In the genomic region with DNA sequence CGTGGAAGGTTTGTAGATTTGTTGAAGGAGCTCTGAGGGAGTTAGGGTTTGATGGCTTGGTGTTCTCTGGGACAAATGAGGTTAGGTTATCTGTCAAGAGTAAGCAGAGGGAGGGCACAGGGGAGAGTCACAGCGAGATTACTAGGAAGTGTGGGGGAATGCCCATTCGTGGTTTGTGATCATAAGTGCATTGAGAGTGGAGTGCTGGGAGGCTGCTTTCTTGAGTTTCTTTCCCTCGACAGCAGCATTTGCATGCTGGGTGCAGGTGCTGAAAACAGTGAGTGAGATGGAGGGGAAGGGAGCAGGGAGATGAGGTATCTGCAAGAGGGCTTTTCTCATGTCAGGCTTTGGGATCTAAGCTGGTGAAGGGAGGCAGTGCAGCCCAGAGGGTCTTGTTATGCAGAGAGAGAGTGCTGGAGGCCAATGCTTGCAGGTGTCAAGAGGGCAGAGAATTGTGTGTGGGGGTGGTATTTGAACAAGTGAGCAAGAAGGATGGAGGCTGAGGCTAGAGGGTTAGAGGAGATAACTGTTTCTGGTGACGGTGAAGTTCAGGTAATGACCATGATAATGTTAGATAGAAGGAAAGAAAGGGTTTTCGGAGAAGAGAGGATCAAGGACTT, we compare ENCODE assay signal across 9 cellular contexts. TPM values are rescaled to one million over a fixed set of nuclear protein-coding genes. Genes with fewer than 3 reads are reported as not detected.
A peak's percentile ranks its signal among the peaks of the same experiment; 100 is the strongest.
DNase-seq lines count a peak whose midpoint lies in the region; ATAC-seq, FAIRE-seq and TF ChIP-seq lines count a peak whose summit lies in the region.
"Had no signal": no experiment of that assay in that cellular context is flagged by ENCODE, and none has a peak within 500 bp of the region (broad histone marks: within the 10 kb centered on the region; RNA-seq: fewer than 3 reads in every experiment).

No MANE protein-coding gene starts in this region.

- FAIRE-seq in GM18507 (lab: Jason Lieb, UNC) = peak; percentile 75
- peak; percentile 89 for FAIRE-seq in GM12878 (lab: Jason Lieb, UNC)
- no peak for FAIRE-seq in HTR-8/SVneo (lab: Jason Lieb, UNC)

- H3K9me3 ChIP-seq in GM12878 (replicated peaks; ENCODE audit: control insufficient read depth, insufficient read depth, low read length) = peaks cover 3% of the 10 kb centered on the region; the same call in 2 of the 3 replicates
- no peaks in the 10 kb centered on the region for H3K9me3 ChIP-seq in smooth muscle cell (replicated peaks; ENCODE audit: low read depth)

- RAD21 ChIA-PET in GM12878 (lab: Charles Lee; ENCODE audit: unreplicated experiment) = interaction anchor here (0.9 to 1.5 kb wide), 6 partner anchors 9 to 50 kb away, joined by 3 to 5 read pairs (median 3); partner anchors contain the start of gene RALB

- H3K4me1 ChIP-seq in GM12878 (ENCODE audit: control insufficient read depth, insufficient read depth, low read length) (peaks cover 17% of the 10 kb centered on the region), smooth muscle cell (ENCODE audit: low read depth) (peaks cover 14% of the 10 kb centered on the region)

- no peak for TF ChIP-seq POLR2A in GM12878 (IDR thresholded peaks at IDR 0.05; ENCODE audit: low read depth, low read length)

- H3K27ac ChIP-seq in GM12878 (ENCODE audit: control insufficient read depth, insufficient read depth) (peak overlapping the region; percentile 50), smooth muscle cell (ENCODE audit: low read depth) (no peak overlapping the region)
- H3K27ac ChIP-seq: cardiac muscle cell had no signal

- H3K36me3 ChIP-seq in GM12878 (ENCODE audit: control insufficient read depth in 2 of 2, insufficient read depth in 2 of 2, low read length in 1 of 2) (no peaks in the 10 kb centered on the region), smooth muscle cell (ENCODE audit: low read depth) (no peaks in the 10 kb centered on the region)
- H3K36me3 ChIP-seq: cardiac muscle cell had no signal

- BruUV-seq in GM12878 (replicated peaks; lab: Mats Ljungman, UMichigan) = no TSS peak

- H3K27me3 ChIP-seq in GM12878 (replicated peaks in 1 of 2; ENCODE audit: control insufficient read depth in 2 of 2, insufficient read depth in 2 of 2, low read length in 1 of 2) = no peaks in the 10 kb centered on the region
- H3K27me3 ChIP-seq in smooth muscle cell (ENCODE audit: low read depth) = no peaks in the 10 kb centered on the region
- H3K27me3 ChIP-seq: cardiac muscle cell had no signal

- in situ Hi-C loops in GM12878 (cut with MboI) = no loop called here

- no peak for TF ChIP-seq RAD21 in GM12878 (IDR thresholded peaks at IDR 0.05; ENCODE audit: insufficient read depth, low read depth, low read length)

- intact Hi-C loops in GM12878 (cut with micrococcal nuclease; ENCODE audit: unreplicated experiment) = no loop called here

- peaks cover 3% of the 10 kb centered on the region for H3F3A ChIP-seq in smooth muscle cell (ENCODE audit: low read depth)

- H3K79me2 ChIP-seq in GM12878 (ENCODE audit: control insufficient read depth, insufficient read depth, low read length) (peaks cover 32% of the 10 kb centered on the region), smooth muscle cell (ENCODE audit: low read depth) (peaks cover 73% of the 10 kb centered on the region)

- H4K20me1 ChIP-seq in GM12878 (ENCODE audit: control insufficient read depth, insufficient read depth) (no peaks in the 10 kb centered on the region), smooth muscle cell (ENCODE audit: low read depth) (peaks cover 86% of the 10 kb centered on the region)

- H3K4me3 ChIP-seq in GM12878 (no peak overlapping the region), smooth muscle cell (no peak overlapping the region)
- H3K4me3 ChIP-seq: cardiac muscle cell had no signal

- TF ChIP-seq EP300 in GM12878 (IDR thresholded peaks at IDR 0.05; ENCODE audit: borderline replicate concordance in 1 of 2, control insufficient read depth in 1 of 2, low read depth in 2 of 2, low read length in 2 of 2) = no peak

- peak overlapping the region; percentile 75 for H3K4me2 ChIP-seq in GM12878 (ENCODE audit: control insufficient read depth, insufficient read depth)
- no peak overlapping the region for H3K4me2 ChIP-seq in smooth muscle cell

- SMC1A ChIA-PET in GM12878 (lab: Charles Lee; ENCODE audit: uncharacterized antibody, unreplicated experiment) = interaction anchor here (1.0 to 1.3 kb wide), 6 partner anchors 9 to 52 kb away, joined by 3 to 6 read pairs (median 4); partner anchors contain the start of gene RALB

- 25% methylated on average over 6 of the region's 6 CpGs for WGBS in GM12878 (ENCODE audit: insufficient coverage, insufficient replicate concordance, low lambda C conversion rate, missing lambda C conversion rate)
- WGBS in smooth muscle cell (ENCODE audit: low lambda C conversion rate) = 84% methylated on average over 6 of the region's 6 CpGs

- H2AFZ ChIP-seq in GM12878 (ENCODE audit: control insufficient read depth, low read depth, low read length) = no peak overlapping the region
- H2AFZ ChIP-seq in smooth muscle cell (ENCODE audit: low read depth) = no peak overlapping the region

- no peak overlapping the region for H3K9ac ChIP-seq in GM12878 (ENCODE audit: control insufficient read depth, insufficient read depth, low read length)
- H3K9ac ChIP-seq in smooth muscle cell (ENCODE audit: low read depth) = no peak overlapping the region

- CTCF ChIA-PET in GM12878 (lab: Yijun Ruan, JAX) = interaction anchor here (1.0 kb wide), 1 partner anchor 50 kb away, joined by 3 read pairs; no protein-coding TSS in a partner anchor

- POLR2A ChIA-PET in GM12878 (lab: Charles Lee) = interaction anchor here (1.0 to 1.8 kb wide), 3 partner anchors 22 to 38 kb away, joined by 3 to 5 read pairs (median 4); partner anchors contain the start of gene TMEM185B

- TF ChIP-seq CTCF in GM12878 (IDR thresholded peaks at IDR 0.05 in 2 of 3, conservative IDR thresholded peaks at IDR 0.05 in 1 of 3; ENCODE audit: control insufficient read depth in 2 of 3, extremely low read depth in 1 of 3, insufficient read depth in 1 of 3, low read depth in 3 of 3, low read length in 3 of 3) = no peak
- TF ChIP-seq CTCF in smooth muscle cell (IDR thresholded peaks at IDR 0.05; ENCODE audit: borderline replicate concordance, insufficient read depth, poor library complexity, severe bottlenecking) = no peak

- DNase-seq in GM18507 (ENCODE audit: extremely low spot score, insufficient read length, low read depth) (no peak), GM12878 (ENCODE audit: low read depth, low spot score) (peak; percentile 62), GOT3 (lab: John Stamatoyannopoulos, UW) (no peak), smooth muscle cell (lab: John Stamatoyannopoulos, UW; ENCODE audit: unreplicated experiment) (no peak), SKM-1 treated with dmso at 0.1 percent for 144 hours (lab: John Stamatoyannopoulos, UW; ENCODE audit: unreplicated experiment) (no peak), HTR-8/SVneo (ENCODE audit: insufficient read length, low spot score) (no peak)

- ATAC-seq in GM21390 (IDR thresholded peaks at IDR 0.05; ENCODE audit: unreplicated experiment) = peak; percentile 72
- ATAC-seq in HG03439 (IDR thresholded peaks at IDR 0.05; ENCODE audit: unreplicated experiment) = peak; percentile 87
- ATAC-seq in GM12878 = peak; percentile 83

TF ChIP-seq in GM12878, 131 proteins besides CTCF, POLR2A, EP300 and RAD21 (continues in another document):
- no peak for TF ChIP-seq PAX5 (IDR thresholded peaks at IDR 0.05; ENCODE audit: borderline replicate concordance, low read depth, low read length)
- TF ChIP-seq BMI1 (IDR thresholded peaks at IDR 0.05; ENCODE audit: borderline replicate concordance) = no peak
- TF ChIP-seq CBFB (IDR thresholded peaks at IDR 0.05; ENCODE audit: low read depth) = 0 out of 2 replicates have a peak, but pooled peaks have one; percentile 55
- no peak for TF ChIP-seq SMARCA5 (IDR thresholded peaks at IDR 0.05)
- 0 out of 2 replicates have a peak, but pooled peaks have one; percentile 63 for TF ChIP-seq HDGF (IDR thresholded peaks at IDR 0.05)

RNA-seq across cellular contexts. Expression of gene RALB, which starts 8.8 kb away (rescaled TPM):
- total RNA-seq in GM12878 (2013; cell fraction: nucleolus; rRNA removed) = 11.1 and 12.0 TPM in 2 replicates
- 21.3 and 26.6 TPM in 2 replicates for total RNA-seq in GM12878 (2014; rRNA removed)
- 23.5 and 24.7 TPM in 2 replicates for total RNA-seq in GM12878 (2014; rRNA removed; fragmentation: Illumina TruSeq; extraction: Trizol)
- 21.7 and 22.5 TPM in 2 replicates for total RNA-seq in GM12878 (2021)
- 25.6 TPM for polyA plus RNA-seq in GM12878 (2011; ENCODE audit: low read depth)
- 39.9 and 58.5 TPM in 2 replicates for polyA plus RNA-seq in GM12878 (2011; rRNA removed)
- 23.2 and 27.7 TPM in 2 replicates for polyA plus RNA-seq in GM12878 (2011; cell fraction: cytosol; rRNA removed)
- polyA plus RNA-seq in GM12878 (2011; cell fraction: nucleus; rRNA removed) = 12.5 and 12.6 TPM in 2 replicates
- polyA plus RNA-seq in GM12878 (2012) = 33.2 and 42.0 TPM in 2 replicates
- 36.6 and 40.7 TPM in 2 replicates for polyA plus RNA-seq in GM12878 (2014; fragmentation: Illumina TruSeq; extraction: Trizol)
- polyA plus RNA-seq in GM12878 (2014; fragmentation: Nextera tagmentation; extraction: Ambion mirVana) = 10 to 100 TPM in 1 of 2 experiments, 1 to 10 TPM in 1; 8.3 to 15.9 TPM
- polyA plus RNA-seq in GM12878 (2014; rRNA removed) = 18.6 and 23.6 TPM in 2 replicates
- 10 to 100 TPM; 47.6 to 54.0 TPM for polyA plus RNA-seq in GM12878 (2016; fragmentation: Nextera tagmentation; extraction: Ambion mirVana)
- 14.6 and 17.8 TPM in 2 replicates for polyA minus RNA-seq in GM12878 (2011; rRNA and poly(A)+ RNA removed)
- polyA minus RNA-seq in GM12878 (2011; cell fraction: cytosol; rRNA and poly(A)+ RNA removed) = 7.1 and 10.8 TPM in 2 replicates
- 3.9 and 6.3 TPM in 2 replicates for polyA minus RNA-seq in GM12878 (2011; cell fraction: nucleus; rRNA and poly(A)+ RNA removed)
- 72.1 and 73.4 TPM in 2 replicates for total RNA-seq in smooth muscle cell
- polyA plus RNA-seq in smooth muscle cell = 69.9 and 71.3 TPM in 2 replicates

RNA-seq across cellular contexts. Expression of gene TMEM185B, which starts 38.3 kb away (rescaled TPM):
- total RNA-seq in GM12878 (2013; cell fraction: nucleolus; rRNA removed) = 24.6 and 27.0 TPM in 2 replicates
- total RNA-seq in GM12878 (2014; rRNA removed) (17.2 and 18.0 TPM in 2 replicates), GM12878 (2014; rRNA removed; fragmentation: Illumina TruSeq; extraction: Trizol) (7.3 and 7.6 TPM in 2 replicates), GM12878 (2021) (19.7 and 20.9 TPM in 2 replicates), smooth muscle cell (18.7 and 27.8 TPM in 2 replicates)
- 7.1 TPM for polyA plus RNA-seq in GM12878 (2011; ENCODE audit: low read depth)
- polyA plus RNA-seq in GM12878 (2011; rRNA removed) (5.5 and 8.7 TPM in 2 replicates), GM12878 (2014; fragmentation: Illumina TruSeq; extraction: Trizol) (18.1 and 19.4 TPM in 2 replicates), GM12878 (2014; fragmentation: Nextera tagmentation; extraction: Ambion mirVana) (1 to 10 TPM; 2.4 to 3.2 TPM), GM12878 (2014; rRNA removed) (12.5 and 14.1 TPM in 2 replicates), GM12878 (2016; fragmentation: Nextera tagmentation; extraction: Ambion mirVana) (10 to 100 TPM; 16.5 to 17.5 TPM), smooth muscle cell (18.2 and 18.7 TPM in 2 replicates)
- polyA plus RNA-seq in GM12878 (2011; cell fraction: cytosol; rRNA removed) = 9.9 and 12.3 TPM in 2 replicates
- polyA plus RNA-seq in GM12878 (2011; cell fraction: nucleus; rRNA removed) = 20.8 and 23.2 TPM in 2 replicates
- polyA plus RNA-seq in GM12878 (2012) = 10.4 and 13.4 TPM in 2 replicates
- 10.8 and 12.3 TPM in 2 replicates for polyA minus RNA-seq in GM12878 (2011; rRNA and poly(A)+ RNA removed)
- 4.2 and 4.3 TPM in 2 replicates for polyA minus RNA-seq in GM12878 (2011; cell fraction: cytosol; rRNA and poly(A)+ RNA removed)
- 14.5 and 25.3 TPM in 2 replicates for polyA minus RNA-seq in GM12878 (2011; cell fraction: nucleus; rRNA and poly(A)+ RNA removed)
